1 cellular context compared by ENCODE assay signal in the genomic region with DNA sequence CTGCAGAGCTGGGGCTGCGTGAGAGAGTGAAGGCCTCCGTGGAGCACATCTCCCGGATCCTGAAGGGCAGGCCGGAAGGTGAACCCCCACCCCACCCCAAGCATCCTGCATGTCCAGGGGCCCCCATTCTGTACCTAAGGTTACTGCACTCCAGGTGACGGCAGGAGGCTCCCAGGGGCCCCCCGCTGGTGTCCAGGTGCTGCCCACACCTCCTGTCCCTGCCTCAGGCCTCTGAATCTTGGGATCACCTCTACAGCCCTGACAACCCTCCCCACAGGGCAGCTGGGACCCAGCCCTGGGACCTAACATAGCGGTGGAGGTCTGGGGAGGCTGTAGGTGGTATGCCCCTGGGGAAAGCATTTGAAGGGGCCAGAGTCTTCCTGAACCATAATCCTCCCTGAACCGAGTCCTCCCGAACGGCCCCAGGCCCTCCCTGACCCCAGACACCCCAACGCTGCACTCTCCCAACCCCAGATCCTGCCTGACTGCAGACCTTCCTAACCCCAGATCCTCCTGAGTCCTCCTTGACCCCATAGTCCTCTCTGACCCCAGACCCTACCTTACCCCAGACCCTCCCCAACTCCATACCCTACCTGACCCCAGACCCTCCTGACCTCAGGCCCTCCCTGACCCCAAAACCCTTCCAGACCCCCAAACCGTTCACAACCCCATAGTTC.
TF ChIP-seq lines count a peak whose summit lies in the region.

No MANE protein-coding gene starts in this region.

TF ChIP-seq in IMR-90, 13 proteins besides CTCF, POLR2A, EP300 and RAD21:
- no peak for TF ChIP-seq ELK1 (IDR thresholded peaks at IDR 0.05; ENCODE audit: borderline replicate concordance, low read depth, low read length)
